ENCODE assay signal across 1 cellular context in the genomic region with DNA sequence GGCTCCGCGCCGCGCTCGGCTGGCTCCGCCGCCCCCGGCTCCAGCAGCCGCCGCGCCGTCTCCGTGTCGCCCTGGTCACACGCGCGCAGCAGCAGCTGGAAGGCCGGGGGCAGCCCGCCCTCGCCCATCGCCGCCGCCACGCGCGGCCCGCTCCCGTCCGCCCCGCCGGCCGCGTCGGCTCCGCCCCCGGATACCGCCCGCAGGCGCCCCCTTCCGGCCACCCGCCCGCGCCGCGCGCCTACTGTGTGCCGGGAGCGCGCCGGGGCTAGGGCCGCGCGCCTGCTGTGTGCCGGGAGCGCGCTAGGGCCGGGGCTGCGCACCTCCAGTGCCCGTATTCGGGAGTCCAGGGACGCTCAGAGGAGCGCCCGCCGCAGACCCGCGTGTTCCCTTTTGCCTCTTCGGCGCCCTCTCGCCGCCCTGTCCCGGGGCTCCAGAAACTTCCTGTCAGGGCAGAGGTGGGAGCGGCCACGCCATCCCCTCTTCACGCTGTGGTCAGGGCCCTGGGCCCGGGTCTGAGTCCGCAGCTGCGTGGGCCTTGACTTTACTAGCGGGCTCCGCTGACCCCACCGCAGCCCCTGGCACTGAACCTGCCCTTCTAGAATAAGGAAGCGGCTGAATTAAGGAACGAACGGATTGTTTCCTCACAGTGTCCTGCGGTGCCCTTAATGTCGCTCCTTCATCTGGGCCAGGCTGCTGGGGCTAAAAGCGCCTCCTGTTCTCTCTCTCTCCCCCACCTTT.
TF ChIP-seq lines count a peak whose summit lies in the region.

A gene (minus strand): TSS at position 192 of the 738 bp plus-strand sequence. CDS start 64 bp downstream, at position 128.

TF ChIP-seq in HepG2, 621 proteins besides CTCF, POLR2A, EP300 and RAD21 (continued from another document and continues in another):
- TF ChIP-seq, protein P1, sequence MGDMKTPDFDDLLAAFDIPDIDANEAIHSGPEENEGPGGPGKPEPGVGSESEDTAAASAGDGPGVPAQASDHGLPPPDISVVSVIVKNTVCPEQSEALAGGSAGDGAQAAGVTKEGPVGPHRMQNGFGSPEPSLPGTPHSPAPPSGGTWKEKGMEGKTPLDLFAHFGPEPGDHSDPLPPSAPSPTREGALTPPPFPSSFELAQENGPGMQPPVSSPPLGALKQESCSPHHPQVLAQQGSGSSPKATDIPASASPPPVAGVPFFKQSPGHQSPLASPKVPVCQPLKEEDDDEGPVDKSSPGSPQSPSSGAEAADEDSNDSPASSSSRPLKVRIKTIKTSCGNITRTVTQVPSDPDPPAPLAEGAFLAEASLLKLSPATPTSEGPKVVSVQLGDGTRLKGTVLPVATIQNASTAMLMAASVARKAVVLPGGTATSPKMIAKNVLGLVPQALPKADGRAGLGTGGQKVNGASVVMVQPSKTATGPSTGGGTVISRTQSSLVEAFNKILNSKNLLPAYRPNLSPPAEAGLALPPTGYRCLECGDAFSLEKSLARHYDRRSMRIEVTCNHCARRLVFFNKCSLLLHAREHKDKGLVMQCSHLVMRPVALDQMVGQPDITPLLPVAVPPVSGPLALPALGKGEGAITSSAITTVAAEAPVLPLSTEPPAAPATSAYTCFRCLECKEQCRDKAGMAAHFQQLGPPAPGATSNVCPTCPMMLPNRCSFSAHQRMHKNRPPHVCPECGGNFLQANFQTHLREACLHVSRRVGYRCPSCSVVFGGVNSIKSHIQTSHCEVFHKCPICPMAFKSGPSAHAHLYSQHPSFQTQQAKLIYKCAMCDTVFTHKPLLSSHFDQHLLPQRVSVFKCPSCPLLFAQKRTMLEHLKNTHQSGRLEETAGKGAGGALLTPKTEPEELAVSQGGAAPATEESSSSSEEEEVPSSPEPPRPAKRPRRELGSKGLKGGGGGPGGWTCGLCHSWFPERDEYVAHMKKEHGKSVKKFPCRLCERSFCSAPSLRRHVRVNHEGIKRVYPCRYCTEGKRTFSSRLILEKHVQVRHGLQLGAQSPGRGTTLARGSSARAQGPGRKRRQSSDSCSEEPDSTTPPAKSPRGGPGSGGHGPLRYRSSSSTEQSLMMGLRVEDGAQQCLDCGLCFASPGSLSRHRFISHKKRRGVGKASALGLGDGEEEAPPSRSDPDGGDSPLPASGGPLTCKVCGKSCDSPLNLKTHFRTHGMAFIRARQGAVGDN (CRISPR knock-in tag; IDR thresholded peaks at IDR 0.05): peak; percentile 56; the same call in 1 of the 2 replicates
- TF ChIP-seq, protein P2, sequence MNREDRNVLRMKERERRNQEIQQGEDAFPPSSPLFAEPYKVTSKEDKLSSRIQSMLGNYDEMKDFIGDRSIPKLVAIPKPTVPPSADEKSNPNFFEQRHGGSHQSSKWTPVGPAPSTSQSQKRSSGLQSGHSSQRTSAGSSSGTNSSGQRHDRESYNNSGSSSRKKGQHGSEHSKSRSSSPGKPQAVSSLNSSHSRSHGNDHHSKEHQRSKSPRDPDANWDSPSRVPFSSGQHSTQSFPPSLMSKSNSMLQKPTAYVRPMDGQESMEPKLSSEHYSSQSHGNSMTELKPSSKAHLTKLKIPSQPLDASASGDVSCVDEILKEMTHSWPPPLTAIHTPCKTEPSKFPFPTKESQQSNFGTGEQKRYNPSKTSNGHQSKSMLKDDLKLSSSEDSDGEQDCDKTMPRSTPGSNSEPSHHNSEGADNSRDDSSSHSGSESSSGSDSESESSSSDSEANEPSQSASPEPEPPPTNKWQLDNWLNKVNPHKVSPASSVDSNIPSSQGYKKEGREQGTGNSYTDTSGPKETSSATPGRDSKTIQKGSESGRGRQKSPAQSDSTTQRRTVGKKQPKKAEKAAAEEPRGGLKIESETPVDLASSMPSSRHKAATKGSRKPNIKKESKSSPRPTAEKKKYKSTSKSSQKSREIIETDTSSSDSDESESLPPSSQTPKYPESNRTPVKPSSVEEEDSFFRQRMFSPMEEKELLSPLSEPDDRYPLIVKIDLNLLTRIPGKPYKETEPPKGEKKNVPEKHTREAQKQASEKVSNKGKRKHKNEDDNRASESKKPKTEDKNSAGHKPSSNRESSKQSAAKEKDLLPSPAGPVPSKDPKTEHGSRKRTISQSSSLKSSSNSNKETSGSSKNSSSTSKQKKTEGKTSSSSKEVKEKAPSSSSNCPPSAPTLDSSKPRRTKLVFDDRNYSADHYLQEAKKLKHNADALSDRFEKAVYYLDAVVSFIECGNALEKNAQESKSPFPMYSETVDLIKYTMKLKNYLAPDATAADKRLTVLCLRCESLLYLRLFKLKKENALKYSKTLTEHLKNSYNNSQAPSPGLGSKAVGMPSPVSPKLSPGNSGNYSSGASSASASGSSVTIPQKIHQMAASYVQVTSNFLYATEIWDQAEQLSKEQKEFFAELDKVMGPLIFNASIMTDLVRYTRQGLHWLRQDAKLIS (CRISPR knock-in tag; IDR thresholded peaks at IDR 0.05): no peak
- TF ChIP-seq ZFP41 (CRISPR knock-in tag; IDR thresholded peaks at IDR 0.05; ENCODE audit: borderline replicate concordance) (no peak), RELA (CRISPR knock-in tag; IDR thresholded peaks at IDR 0.05) (0 out of 2 replicates have a peak, but pooled peaks have one; percentile 14), ARNTL (CRISPR knock-in tag; IDR thresholded peaks at IDR 0.05) (no peak), NFKB2 (CRISPR knock-in tag; IDR thresholded peaks at IDR 0.05; ENCODE audit: borderline replicate concordance) (0 out of 2 replicates have a peak, but pooled peaks have one; percentile 43), ZNF598 (CRISPR knock-in tag; IDR thresholded peaks at IDR 0.05; ENCODE audit: borderline replicate concordance) (no peak), ZNF441 (CRISPR knock-in tag; IDR thresholded peaks at IDR 0.05; ENCODE audit: borderline replicate concordance) (peak; percentile 55; the same call in 1 of the 2 replicates), CCDC6 (CRISPR knock-in tag; IDR thresholded peaks at IDR 0.05) (peak; percentile 71; the same call in 1 of the 2 replicates), HOXA3 (CRISPR knock-in tag; IDR thresholded peaks at IDR 0.05) (peak; percentile 59; the same call in 1 of the 2 replicates), ZNF224 (CRISPR knock-in tag; IDR thresholded peaks at IDR 0.05) (0 out of 2 replicates have a peak, but pooled peaks have one; percentile 52), ZNF577 (CRISPR knock-in tag; IDR thresholded peaks at IDR 0.05; ENCODE audit: borderline replicate concordance, low read depth) (no peak), FOXO1 (CRISPR knock-in tag; IDR thresholded peaks at IDR 0.05) (no peak), ZNF543 (CRISPR knock-in tag; IDR thresholded peaks at IDR 0.05) (no peak), ZNF367 (CRISPR knock-in tag; IDR thresholded peaks at IDR 0.05; ENCODE audit: borderline replicate concordance) (no peak), MAZ (IDR thresholded peaks at IDR 0.05; ENCODE audit: borderline replicate concordance, low read depth, low read length) (no peak), MAZ (CRISPR knock-in tag; IDR thresholded peaks at IDR 0.05; ENCODE audit: low read depth) (peak; percentile 46; the same call in 1 of the 2 replicates), PPARG (CRISPR knock-in tag; conservative IDR thresholded peaks at IDR 0.05) (no peak), ZKSCAN1 (IDR thresholded peaks at IDR 0.05; ENCODE audit: low read length) (peak; percentile 91), POLR2AphosphoS5 (IDR thresholded peaks at IDR 0.05; ENCODE audit: low read depth, low read length) (no peak), ZNF777 (CRISPR knock-in tag; IDR thresholded peaks at IDR 0.05) (peak; percentile 70), ZNF773 (CRISPR knock-in tag; IDR thresholded peaks at IDR 0.05; ENCODE audit: borderline replicate concordance) (no peak), TOPORS (CRISPR knock-in tag; IDR thresholded peaks at IDR 0.05) (no peak), HNRNPLL (IDR thresholded peaks at IDR 0.05; ENCODE audit: low read depth, low read length, poor library complexity, severe bottlenecking) (peak; percentile 39), AKAP8 (CRISPR knock-in tag; IDR thresholded peaks at IDR 0.05) (no peak), MYC (CRISPR knock-in tag; IDR thresholded peaks at IDR 0.05; ENCODE audit: borderline replicate concordance) (no peak), HMG20A (CRISPR knock-in tag; IDR thresholded peaks at IDR 0.05; ENCODE audit: borderline replicate concordance) (no peak), NFYC (CRISPR knock-in tag; IDR thresholded peaks at IDR 0.05) (no peak), GABPB1 (CRISPR knock-in tag; IDR thresholded peaks at IDR 0.05) (peak; percentile 63; the same call in 1 of the 2 replicates), DR1 (CRISPR knock-in tag; IDR thresholded peaks at IDR 0.05) (no peak), ZNF672 (CRISPR knock-in tag; IDR thresholded peaks at IDR 0.05) (no peak), MAFF (IDR thresholded peaks at IDR 0.05; ENCODE audit: low read depth, low read length) (no peak), SMARCC2 (IDR thresholded peaks at IDR 0.05) (no peak)
- TF ChIP-seq, protein P3, sequence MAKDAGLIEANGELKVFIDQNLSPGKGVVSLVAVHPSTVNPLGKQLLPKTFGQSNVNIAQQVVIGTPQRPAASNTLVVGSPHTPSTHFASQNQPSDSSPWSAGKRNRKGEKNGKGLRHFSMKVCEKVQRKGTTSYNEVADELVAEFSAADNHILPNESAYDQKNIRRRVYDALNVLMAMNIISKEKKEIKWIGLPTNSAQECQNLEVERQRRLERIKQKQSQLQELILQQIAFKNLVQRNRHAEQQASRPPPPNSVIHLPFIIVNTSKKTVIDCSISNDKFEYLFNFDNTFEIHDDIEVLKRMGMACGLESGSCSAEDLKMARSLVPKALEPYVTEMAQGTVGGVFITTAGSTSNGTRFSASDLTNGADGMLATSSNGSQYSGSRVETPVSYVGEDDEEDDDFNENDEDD (CRISPR knock-in tag; IDR thresholded peaks at IDR 0.05; ENCODE audit: borderline replicate concordance): peak; percentile 48; the same call in 1 of the 2 replicates
- TF ChIP-seq, protein P4, sequence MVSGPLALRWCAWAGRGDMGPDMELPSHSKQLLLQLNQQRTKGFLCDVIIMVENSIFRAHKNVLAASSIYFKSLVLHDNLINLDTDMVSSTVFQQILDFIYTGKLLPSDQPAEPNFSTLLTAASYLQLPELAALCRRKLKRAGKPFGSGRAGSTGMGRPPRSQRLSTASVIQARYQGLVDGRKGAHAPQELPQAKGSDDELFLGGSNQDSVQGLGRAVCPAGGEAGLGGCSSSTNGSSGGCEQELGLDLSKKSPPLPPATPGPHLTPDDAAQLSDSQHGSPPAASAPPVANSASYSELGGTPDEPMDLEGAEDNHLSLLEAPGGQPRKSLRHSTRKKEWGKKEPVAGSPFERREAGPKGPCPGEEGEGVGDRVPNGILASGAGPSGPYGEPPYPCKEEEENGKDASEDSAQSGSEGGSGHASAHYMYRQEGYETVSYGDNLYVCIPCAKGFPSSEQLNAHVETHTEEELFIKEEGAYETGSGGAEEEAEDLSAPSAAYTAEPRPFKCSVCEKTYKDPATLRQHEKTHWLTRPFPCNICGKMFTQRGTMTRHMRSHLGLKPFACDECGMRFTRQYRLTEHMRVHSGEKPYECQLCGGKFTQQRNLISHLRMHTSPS (CRISPR knock-in tag; IDR thresholded peaks at IDR 0.05; ENCODE audit: low read depth): no peak
- TF ChIP-seq, protein P5, sequence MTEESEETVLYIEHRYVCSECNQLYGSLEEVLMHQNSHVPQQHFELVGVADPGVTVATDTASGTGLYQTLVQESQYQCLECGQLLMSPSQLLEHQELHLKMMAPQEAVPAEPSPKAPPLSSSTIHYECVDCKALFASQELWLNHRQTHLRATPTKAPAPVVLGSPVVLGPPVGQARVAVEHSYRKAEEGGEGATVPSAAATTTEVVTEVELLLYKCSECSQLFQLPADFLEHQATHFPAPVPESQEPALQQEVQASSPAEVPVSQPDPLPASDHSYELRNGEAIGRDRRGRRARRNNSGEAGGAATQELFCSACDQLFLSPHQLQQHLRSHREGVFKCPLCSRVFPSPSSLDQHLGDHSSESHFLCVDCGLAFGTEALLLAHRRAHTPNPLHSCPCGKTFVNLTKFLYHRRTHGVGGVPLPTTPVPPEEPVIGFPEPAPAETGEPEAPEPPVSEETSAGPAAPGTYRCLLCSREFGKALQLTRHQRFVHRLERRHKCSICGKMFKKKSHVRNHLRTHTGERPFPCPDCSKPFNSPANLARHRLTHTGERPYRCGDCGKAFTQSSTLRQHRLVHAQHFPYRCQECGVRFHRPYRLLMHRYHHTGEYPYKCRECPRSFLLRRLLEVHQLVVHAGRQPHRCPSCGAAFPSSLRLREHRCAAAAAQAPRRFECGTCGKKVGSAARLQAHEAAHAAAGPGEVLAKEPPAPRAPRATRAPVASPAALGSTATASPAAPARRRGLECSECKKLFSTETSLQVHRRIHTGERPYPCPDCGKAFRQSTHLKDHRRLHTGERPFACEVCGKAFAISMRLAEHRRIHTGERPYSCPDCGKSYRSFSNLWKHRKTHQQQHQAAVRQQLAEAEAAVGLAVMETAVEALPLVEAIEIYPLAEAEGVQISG (CRISPR knock-in tag; IDR thresholded peaks at IDR 0.05): peak; percentile 41; the same call in 1 of the 2 replicates
- TF ChIP-seq, protein P6, sequence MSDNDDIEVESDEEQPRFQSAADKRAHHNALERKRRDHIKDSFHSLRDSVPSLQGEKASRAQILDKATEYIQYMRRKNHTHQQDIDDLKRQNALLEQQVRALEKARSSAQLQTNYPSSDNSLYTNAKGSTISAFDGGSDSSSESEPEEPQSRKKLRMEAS (IDR thresholded peaks at IDR 0.05): peak; percentile 75
- TF ChIP-seq, protein P7, sequence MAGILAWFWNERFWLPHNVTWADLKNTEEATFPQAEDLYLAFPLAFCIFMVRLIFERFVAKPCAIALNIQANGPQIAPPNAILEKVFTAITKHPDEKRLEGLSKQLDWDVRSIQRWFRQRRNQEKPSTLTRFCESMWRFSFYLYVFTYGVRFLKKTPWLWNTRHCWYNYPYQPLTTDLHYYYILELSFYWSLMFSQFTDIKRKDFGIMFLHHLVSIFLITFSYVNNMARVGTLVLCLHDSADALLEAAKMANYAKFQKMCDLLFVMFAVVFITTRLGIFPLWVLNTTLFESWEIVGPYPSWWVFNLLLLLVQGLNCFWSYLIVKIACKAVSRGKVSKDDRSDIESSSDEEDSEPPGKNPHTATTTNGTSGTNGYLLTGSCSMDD (CRISPR knock-in tag; IDR thresholded peaks at IDR 0.05): no peak
- TF ChIP-seq, protein P8, sequence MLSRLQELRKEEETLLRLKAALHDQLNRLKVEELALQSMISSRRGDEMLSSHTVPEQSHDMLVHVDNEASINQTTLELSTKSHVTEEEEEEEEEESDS (CRISPR knock-in tag; IDR thresholded peaks at IDR 0.05; ENCODE audit: borderline replicate concordance): no peak
- TF ChIP-seq, protein P9, sequence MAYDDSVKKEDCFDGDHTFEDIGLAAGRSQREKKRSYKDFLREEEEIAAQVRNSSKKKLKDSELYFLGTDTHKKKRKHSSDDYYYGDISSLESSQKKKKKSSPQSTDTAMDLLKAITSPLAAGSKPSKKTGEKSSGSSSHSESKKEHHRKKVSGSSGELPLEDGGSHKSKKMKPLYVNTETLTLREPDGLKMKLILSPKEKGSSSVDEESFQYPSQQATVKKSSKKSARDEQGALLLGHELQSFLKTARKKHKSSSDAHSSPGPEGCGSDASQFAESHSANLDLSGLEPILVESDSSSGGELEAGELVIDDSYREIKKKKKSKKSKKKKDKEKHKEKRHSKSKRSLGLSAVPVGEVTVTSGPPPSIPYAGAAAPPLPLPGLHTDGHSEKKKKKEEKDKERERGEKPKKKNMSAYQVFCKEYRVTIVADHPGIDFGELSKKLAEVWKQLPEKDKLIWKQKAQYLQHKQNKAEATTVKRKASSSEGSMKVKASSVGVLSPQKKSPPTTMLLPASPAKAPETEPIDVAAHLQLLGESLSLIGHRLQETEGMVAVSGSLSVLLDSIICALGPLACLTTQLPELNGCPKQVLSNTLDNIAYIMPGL (CRISPR knock-in tag; IDR thresholded peaks at IDR 0.05; ENCODE audit: borderline replicate concordance in 1 of 2, low read depth in 1 of 2): peak; percentile 27 to 35; a peak in 2 of 4 replicates
- TF ChIP-seq, protein P10, sequence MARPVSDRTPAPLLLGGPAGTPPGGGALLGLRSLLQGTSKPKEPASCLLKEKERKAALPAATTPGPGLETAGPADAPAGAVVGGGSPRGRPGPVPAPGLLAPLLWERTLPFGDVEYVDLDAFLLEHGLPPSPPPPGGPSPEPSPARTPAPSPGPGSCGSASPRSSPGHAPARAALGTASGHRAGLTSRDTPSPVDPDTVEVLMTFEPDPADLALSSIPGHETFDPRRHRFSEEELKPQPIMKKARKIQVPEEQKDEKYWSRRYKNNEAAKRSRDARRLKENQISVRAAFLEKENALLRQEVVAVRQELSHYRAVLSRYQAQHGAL (CRISPR knock-in tag; IDR thresholded peaks at IDR 0.05; ENCODE audit: not compliant biosample characterization): no peak
